In genomic region chr5:138890686-138891085, GRCh38 we compare ENCODE assay signal across 21 cellular contexts. TPM values are rescaled to one million over a fixed set of nuclear protein-coding genes. Genes with fewer than 3 reads are reported as not detected.
"Had no signal": no experiment of that assay in that cellular context is flagged by ENCODE, and none has a peak within 500 bp of the region (broad histone marks: within the 10 kb centered on the region; RNA-seq: fewer than 3 reads in every experiment).

No MANE protein-coding gene starts in this region.

- H3K9ac ChIP-seq: parathyroid adenoma had no signal

- H3K27ac ChIP-seq: dorsolateral prefrontal cortex, gastroesophageal sphincter, parathyroid adenoma, prostate gland, right lobe of liver, stomach, thoracic aorta, transverse colon had no signal

- H3K27ac Mint-ChIP-seq: immature natural killer cell had no signal

- H2AFZ ChIP-seq: parathyroid adenoma had no signal

- H3K4me3 Mint-ChIP-seq: immature natural killer cell, nephron progenitor cell had no signal

- ATAC-seq: esophagus mucosa, gastroesophageal sphincter, left colon, right lobe of liver had no signal

- H3K4me1 ChIP-seq: gastroesophageal sphincter, parathyroid adenoma, prostate gland, right lobe of liver, stomach, transverse colon had no signal

- DNase-seq: cortex of kidney; dorsolateral prefrontal cortex; effector CD8-positive, alpha-beta T cell; immature natural killer cell; left colon; naive B cell; nephron progenitor cell; retina; right lobe of liver; stimulated activated CD4-positive, alpha-beta T cell treated with anti-CD3 and anti-CD28 coated beads, Interleukin-2, amount 100 ng/mL, for 24 hours; stimulated activated naive CD4-positive, alpha-beta T cell; stomach; substantia nigra; transverse colon had no signal

- H3K4me3 ChIP-seq: dorsolateral prefrontal cortex, gastroesophageal sphincter, prostate gland, right lobe of liver, stomach, thoracic aorta, transverse colon had no signal

- H3K9me3 ChIP-seq: prostate gland, right lobe of liver, thoracic aorta, transverse colon had no signal

- H3K4me1 Mint-ChIP-seq: immature natural killer cell had no signal

- H3K27me3 Mint-ChIP-seq: naive B cell had no signal

- H3K27me3 ChIP-seq: dorsolateral prefrontal cortex, gastroesophageal sphincter, right lobe of liver, stomach, transverse colon had no signal

RNA-seq across cellular contexts. Expression of gene LRRTM2, which starts 15.6 kb away (rescaled TPM):
- total RNA-seq: cardiac septum, prostate gland had no signal
- polyA plus RNA-seq: immature natural killer cell, keratinocyte had no signal
